ENCODE assay signal across 15 cellular contexts in genomic region chr2:233223059-233223894, GRCh38. TPM values are rescaled to one million over a fixed set of nuclear protein-coding genes. Genes with fewer than 3 reads are reported as not detected.
DNase-seq lines count a peak whose midpoint lies in the region; ATAC-seq and TF ChIP-seq lines count a peak whose summit lies in the region.
"Had no signal": no experiment of that assay in that cellular context is flagged by ENCODE, and none has a peak within 500 bp of the region (broad histone marks: within the 10 kb centered on the region; RNA-seq: fewer than 3 reads in every experiment).

No MANE protein-coding gene starts in this region.

- TF ChIP-seq CTCF in prostate gland (IDR thresholded peaks at IDR 0.05), result no peak

- WGBS in prostate gland, result 87% methylated on average over 14 of the region's 14 CpGs

- no peaks in the 10 kb centered on the region for H3K27me3 ChIP-seq in prostate gland (replicated peaks; ENCODE audit: insufficient read depth)
- H3K27me3 ChIP-seq: BLaER1 treated with 17β-estradiol and CSF1 and Interleukin-3, amounts not matched to agents 10 nM and 100 nM had no signal

- ATAC-seq in GM18511 (IDR thresholded peaks at IDR 0.05; ENCODE audit: unreplicated experiment) (peak; percentile 90), GM21576 (IDR thresholded peaks at IDR 0.05; ENCODE audit: unreplicated experiment) (peak; percentile 81), HG03280 (IDR thresholded peaks at IDR 0.05; ENCODE audit: unreplicated experiment) (peak; percentile 60), GM18505 (IDR thresholded peaks at IDR 0.05; ENCODE audit: unreplicated experiment) (no peak)
- ATAC-seq: HCT116; left colon; stimulated activated naive CD8-positive, alpha-beta T cell treated with anti-CD3 and anti-CD28 coated beads, Interleukin-15, amount 100 ng/mL, for 72 hours had no signal

- H3K4me3 ChIP-seq in prostate gland, result no peak overlapping the region
- H3K4me3 ChIP-seq: BLaER1 treated with 17β-estradiol and CSF1 and Interleukin-3, amounts not matched to agents 10 nM and 100 nM had no signal

- H3K36me3 ChIP-seq in prostate gland, result no peaks in the 10 kb centered on the region
- H3K36me3 ChIP-seq: BLaER1 treated with 17β-estradiol and CSF1 and Interleukin-3, amounts not matched to agents 10 nM and 100 nM had no signal

- DNase-seq in SIG-M5 treated with dmso at 0.1 percent for 504 hours (lab: John Stamatoyannopoulos, UW; ENCODE audit: unreplicated experiment) (peak; percentile 97), prostate gland (ENCODE audit: low spot score) (no peak), T-helper 2 cell (no peak), DMS53 treated with DMSO at 0.1 percent for 48 hours (lab: John Stamatoyannopoulos, UW; ENCODE audit: unreplicated experiment) (no peak)
- DNase-seq: activated CD4-positive, alpha-beta T cell treated with anti-CD3 and anti-CD28 coated beads, Interleukin-2, amount 10 ng/mL, durations not matched to agents 7 days and 5 days; activated naive CD8-positive, alpha-beta T cell treated with anti-CD3 and anti-CD28 coated beads for 36 hours; left colon; NCI-H524; stimulated activated naive CD8-positive, alpha-beta T cell treated with anti-CD3 and anti-CD28 coated beads, Interleukin-15, amount 100 ng/mL, for 72 hours had no signal

- intact Hi-C loops in prostate gland (cut with DNase I), result no loop called here

- no peaks in the 10 kb centered on the region for H3K9me3 ChIP-seq in prostate gland

- no peaks in the 10 kb centered on the region for H3K4me1 ChIP-seq in prostate gland (replicated peaks)
- H3K4me1 ChIP-seq: BLaER1 treated with 17β-estradiol and CSF1 and Interleukin-3, amounts not matched to agents 10 nM and 100 nM had no signal

- no peak overlapping the region for H3K27ac ChIP-seq in prostate gland
- H3K27ac ChIP-seq: BLaER1 treated with 17β-estradiol and CSF1 and Interleukin-3, amounts not matched to agents 10 nM and 100 nM had no signal

- TF ChIP-seq POLR2A in prostate gland (IDR thresholded peaks at IDR 0.05) (no peak), GM18505 (IDR thresholded peaks at IDR 0.05; ENCODE audit: borderline replicate concordance, extremely low read depth, insufficient read depth, insufficient read length) (no peak)

RNA-seq across cellular contexts. Expression of gene ATG16L1, which starts 28.2 kb away (rescaled TPM):
- total RNA-seq in prostate gland, result 10 to 100 TPM; 58.3 to 67.7 TPM
